ENCODE assay signal across 19 cellular contexts in the genomic region with DNA sequence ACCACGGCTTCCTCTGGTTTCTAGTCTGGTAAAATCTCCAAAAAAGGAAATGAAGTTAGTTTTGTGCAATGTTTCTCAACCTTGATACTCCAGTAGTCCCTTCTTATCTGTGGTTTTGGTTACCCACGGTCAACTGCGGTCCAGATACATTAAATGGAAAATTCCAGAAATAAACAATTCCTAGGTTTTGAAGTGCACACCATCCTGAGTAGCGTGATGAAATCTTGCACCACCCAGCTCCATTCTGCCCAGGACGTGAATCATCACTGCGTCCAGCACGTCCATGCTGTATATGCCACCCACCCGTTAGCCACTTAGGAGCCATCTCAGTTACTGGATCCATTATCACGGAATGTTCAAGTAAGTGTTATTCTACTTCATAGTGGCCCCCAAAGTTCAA.
DNase-seq lines count a peak whose midpoint lies in the region; ATAC-seq, FAIRE-seq and TF ChIP-seq lines count a peak whose summit lies in the region.
"Had no signal": no experiment of that assay in that cellular context is flagged by ENCODE, and none has a peak within 500 bp of the region (broad histone marks: within the 10 kb centered on the region; RNA-seq: fewer than 3 reads in every experiment).

No MANE protein-coding gene starts in this region.

- no peaks in the 10 kb centered on the region for H3K36me3 ChIP-seq in osteoblast (ENCODE audit: insufficient read depth, low read length)

- peak; percentile 47 for DNase-seq in GM03348 (ENCODE audit: low spot score)
- DNase-seq in OCI-M1 (lab: John Stamatoyannopoulos, UW): peak; percentile 97
- peak; percentile 16 to 93 for DNase-seq in cardiac fibroblast (ENCODE audit: low read depth in 2 of 2)
- DNase-seq in osteoblast (ENCODE audit: insufficient read length, low spot score, missing footprints): peak; percentile 78
- no peak for DNase-seq in H54 (ENCODE audit: insufficient read length, low spot score)
- no peak for DNase-seq in NCI-H2171 (lab: John Stamatoyannopoulos, UW)
- DNase-seq in stimulated activated CD4-positive, alpha-beta T cell treated with anti-CD3 and anti-CD28 coated beads, Interleukin-4, amount 100 ng/mL, for 4 hours: no peak
- DNase-seq: activated CD8-positive, alpha-beta T cell treated with anti-CD3 and anti-CD28 coated beads, Interleukin-2, amount 10 ng/mL, durations not matched to agents 7 days and 5 days; activated naive CD8-positive, alpha-beta T cell treated with anti-CD3 and anti-CD28 coated beads for 36 hours; caudate nucleus; DMS53; effector memory CD4-positive, alpha-beta T cell; foreskin melanocyte; KG1; naive thymus-derived CD4-positive, alpha-beta T cell; NCI-H146; NCI-H446; stimulated activated naive CD4-positive, alpha-beta T cell had no signal

- no peak for TF ChIP-seq CTCF in cardiac fibroblast (IDR thresholded peaks at IDR 0.05; ENCODE audit: low read depth, low read length)
- no peak for TF ChIP-seq CTCF in osteoblast (IDR thresholded peaks at IDR 0.05; ENCODE audit: extremely low read depth, low read depth, low read length)

- no peaks in the 10 kb centered on the region for H3K79me2 ChIP-seq in osteoblast (ENCODE audit: insufficient read depth, low read length)

- FAIRE-seq in H54 (lab: Jason Lieb, UNC): no peak

- H3K9me3 ChIP-seq in osteoblast (ENCODE audit: low read depth, low read length): peaks cover 8% of the 10 kb centered on the region

- no peak overlapping the region for H3K4me3 ChIP-seq in cardiac fibroblast (replicated peaks in 1 of 2; ENCODE audit: low read depth in 2 of 2, low read length in 2 of 2)
- no peak overlapping the region for H3K4me3 ChIP-seq in osteoblast (ENCODE audit: insufficient read depth, low read length)

- peak overlapping the region; percentile 10 for H3K4me2 ChIP-seq in osteoblast (ENCODE audit: insufficient read depth, low read length)

- TF ChIP-seq POLR2A in H54 (IDR thresholded peaks at IDR 0.05; ENCODE audit: low read depth, low read length): no peak

- peak overlapping the region; percentile 82 for H3K27ac ChIP-seq in osteoblast (ENCODE audit: low read depth, low read length)

- no peaks in the 10 kb centered on the region for H3K27me3 ChIP-seq in osteoblast (ENCODE audit: insufficient read depth, low read length)

- ATAC-seq in HG02642 (IDR thresholded peaks at IDR 0.05; ENCODE audit: poor library complexity, unreplicated experiment): no peak
- ATAC-seq: activated CD8-positive, alpha-beta T cell treated with anti-CD3 and anti-CD28 coated beads, Interleukin-2, amount 10 ng/mL, durations not matched to agents 7 days and 5 days; naive thymus-derived CD4-positive, alpha-beta T cell had no signal

- H3K4me1 ChIP-seq in osteoblast (ENCODE audit: insufficient read depth, low read length): peaks cover 30% of the 10 kb centered on the region

- no peaks in the 10 kb centered on the region for H4K20me1 ChIP-seq in osteoblast (ENCODE audit: insufficient read depth, low read length)

- no peak overlapping the region for H2AFZ ChIP-seq in osteoblast (ENCODE audit: low read length)

Comparison
In these comparisons a context has a peak if more than half of its experiments do, and no peak if none do; other contexts are left out.
1. DNase-seq: peak in GM03348 (single experiment), OCI-M1 (single experiment), cardiac fibroblast (2 of 2) and osteoblast (single experiment); none in H54 (single experiment), NCI-H2171 (single experiment) and stimulated activated CD4-positive, alpha-beta T cell treated with anti-CD3 and anti-CD28 coated beads, Interleukin-4, amount 100 ng/mL, for 4 hours (0 of 2).